13 cellular contexts compared by ENCODE assay signal in genomic region chr17:78124836-78125137, GRCh38. TPM values are rescaled to one million over a fixed set of nuclear protein-coding genes. Genes with fewer than 3 reads are reported as not detected.
DNase-seq lines count a peak whose midpoint lies in the region; ATAC-seq and TF ChIP-seq lines count a peak whose summit lies in the region.
"Had no signal": no experiment of that assay in that cellular context is flagged by ENCODE, and none has a peak within 500 bp of the region (broad histone marks: within the 10 kb centered on the region; RNA-seq: fewer than 3 reads in every experiment).

No MANE protein-coding gene starts in this region.

- H3K79me2 ChIP-seq in mesendoderm (ENCODE audit: control insufficient read depth, insufficient read depth, low read length), result peaks cover 20% of the 10 kb centered on the region

- H3K4me2 ChIP-seq in BLaER1 treated with 17β-estradiol and CSF1 and Interleukin-3, amounts not matched to agents 10 nM and 100 nM, result peak overlapping the region; percentile 94 to 100 (median 99)
- H3K4me2 ChIP-seq in mesendoderm (ENCODE audit: low read length), result no peak overlapping the region

- peak overlapping the region; percentile 49 for H3K4me3 Mint-ChIP-seq in activated T-helper 2 cell treated with anti-CD3 and anti-CD28 coated beads, Interferon-gamma antibody, Interleukin-2, Interleukin-4, amounts not matched to agents 10 μg/mL and 5 μg/mL and 100 μg/mL, durations not matched to agents 14 hours and 24 hours and 36 hours (ENCODE audit: low read depth)
- H3K4me3 Mint-ChIP-seq in naive thymus-derived CD4-positive, alpha-beta T cell, result peak overlapping the region; percentile 38 to 99 (median 92)
- H3K4me3 Mint-ChIP-seq: WTC11 had no signal

- no peak overlapping the region for H3K23ac ChIP-seq in mesendoderm (ENCODE audit: low read length)

- no peak overlapping the region for H3K27ac Mint-ChIP-seq in activated T-helper 2 cell treated with anti-CD3 and anti-CD28 coated beads, Interferon-gamma antibody, Interleukin-2, Interleukin-4, amounts not matched to agents 10 μg/mL and 5 μg/mL and 100 μg/mL, durations not matched to agents 14 hours and 24 hours and 36 hours
- H3K27ac Mint-ChIP-seq in naive thymus-derived CD4-positive, alpha-beta T cell, result peak overlapping the region in 7 of 9 donors; percentile 19 to 99 (median 68)
- H3K27ac Mint-ChIP-seq: WTC11 had no signal

- H3K56ac ChIP-seq in mesendoderm (ENCODE audit: low read length), result no peak overlapping the region

- WGBS in mesendoderm (ENCODE audit: extremely low coverage, insufficient coverage, low lambda C conversion rate), result no CpG with 5 or more reads among the region's 12 CpGs

- no peak overlapping the region for H2BK120ac ChIP-seq in mesendoderm (ENCODE audit: low read depth, low read length)

- no peaks in the 10 kb centered on the region for H3K27me3 ChIP-seq in BLaER1 treated with 17β-estradiol and CSF1 and Interleukin-3, amounts not matched to agents 10 nM and 100 nM
- no peaks in the 10 kb centered on the region for H3K27me3 ChIP-seq in naive thymus-derived CD4-positive, alpha-beta T cell (ENCODE audit: control insufficient read depth in 2 of 2, insufficient read depth in 2 of 2, low read length in 2 of 2)
- no peaks in the 10 kb centered on the region for H3K27me3 ChIP-seq in mesendoderm (ENCODE audit: insufficient read depth, low read length, poor library complexity)

- peak overlapping the region; percentile 84 to 95 (median 91) for H3K9ac ChIP-seq in BLaER1 treated with 17β-estradiol and CSF1 and Interleukin-3, amounts not matched to agents 10 nM and 100 nM
- no peak overlapping the region for H3K9ac ChIP-seq in mesendoderm (ENCODE audit: low read length)

- no peak overlapping the region for H3K4ac ChIP-seq in mesendoderm (ENCODE audit: low read depth, low read length)

- H4K20me1 ChIP-seq in BLaER1 treated with 17β-estradiol and CSF1 and Interleukin-3, amounts not matched to agents 10 nM and 100 nM, result peaks cover 41 to 72% (median 51%) of the 10 kb centered on the region in 11 experiments

- H3K4me3 ChIP-seq in BLaER1 treated with 17β-estradiol and CSF1 and Interleukin-3, amounts not matched to agents 10 nM and 100 nM, result peak overlapping the region; percentile 70 to 94 (median 88)
- peak overlapping the region; percentile 82 for H3K4me3 ChIP-seq in GM12864 (ENCODE audit: low read depth, low read length)
- peak overlapping the region; percentile 91 for H3K4me3 ChIP-seq in naive thymus-derived CD4-positive, alpha-beta T cell (ENCODE audit: low read length)
- no peak overlapping the region for H3K4me3 ChIP-seq in mesendoderm (ENCODE audit: low read length)

- peaks cover 8% of the 10 kb centered on the region for H3K79me1 ChIP-seq in mesendoderm (ENCODE audit: low read length)

- H3K36me3 Mint-ChIP-seq in activated T-helper 2 cell treated with anti-CD3 and anti-CD28 coated beads, Interferon-gamma antibody, Interleukin-2, Interleukin-4, amounts not matched to agents 10 μg/mL and 5 μg/mL and 100 μg/mL, durations not matched to agents 14 hours and 24 hours and 36 hours (ENCODE audit: low read depth), result peaks cover 58% of the 10 kb centered on the region
- H3K36me3 Mint-ChIP-seq in naive thymus-derived CD4-positive, alpha-beta T cell, result peaks cover 4 to 54% (median 18%) of the 10 kb centered on the region in 5 donors

- H4K5ac ChIP-seq in mesendoderm (ENCODE audit: low read length), result no peak overlapping the region

- no peak overlapping the region for H4K8ac ChIP-seq in mesendoderm (ENCODE audit: low read depth, low read length)

- H2BK5ac ChIP-seq in mesendoderm (ENCODE audit: low read length), result no peak overlapping the region

- intact Hi-C loops in activated T-helper 2 cell treated with anti-CD3 and anti-CD28 coated beads, Interferon-gamma antibody, Interleukin-2, Interleukin-4, amounts not matched to agents 10 μg/mL and 5 μg/mL and 100 μg/mL, durations not matched to agents 14 hours and 24 hours and 36 hours (cut with micrococcal nuclease), result loop anchor here (10.0 kb wide), 2 partner anchors 670 to 1390 kb away; partner anchors contain the start of genes MFSD11 and SRSF2
- intact Hi-C loops in naive thymus-derived CD4-positive, alpha-beta T cell (cut with micrococcal nuclease), result loop anchor here (1.0 to 10.0 kb wide), 4 partner anchors 10 to 1397 kb away; partner anchors contain the start of genes JMJD6 (in 1 of the 2) and METTL23 (in 1 of the 2)

- H2BK15ac ChIP-seq in mesendoderm (replicated peaks; ENCODE audit: low read depth), result no peak overlapping the region

- peaks cover 54% of the 10 kb centered on the region for H3K4me1 Mint-ChIP-seq in activated T-helper 2 cell treated with anti-CD3 and anti-CD28 coated beads, Interferon-gamma antibody, Interleukin-2, Interleukin-4, amounts not matched to agents 10 μg/mL and 5 μg/mL and 100 μg/mL, durations not matched to agents 14 hours and 24 hours and 36 hours (ENCODE audit: low read depth)
- peaks cover 39 to 72% (median 64%) of the 10 kb centered on the region in 7 donors for H3K4me1 Mint-ChIP-seq in naive thymus-derived CD4-positive, alpha-beta T cell

- H3K27me3 Mint-ChIP-seq in activated T-helper 2 cell treated with anti-CD3 and anti-CD28 coated beads, Interferon-gamma antibody, Interleukin-2, Interleukin-4, amounts not matched to agents 10 μg/mL and 5 μg/mL and 100 μg/mL, durations not matched to agents 14 hours and 24 hours and 36 hours (ENCODE audit: low read depth), result no peaks in the 10 kb centered on the region
- H3K27me3 Mint-ChIP-seq in naive thymus-derived CD4-positive, alpha-beta T cell, result no peaks in the 10 kb centered on the region

- H3K27ac ChIP-seq in BLaER1 treated with 17β-estradiol and CSF1 and Interleukin-3, amounts not matched to agents 10 nM and 100 nM, result peak overlapping the region in 10 of 11 experiments; percentile 49 to 95 (median 89); a peak in 20 of 22 replicates
- H3K27ac ChIP-seq in naive thymus-derived CD4-positive, alpha-beta T cell (ENCODE audit: low read depth, low read length), result peak overlapping the region; percentile 77
- H3K27ac ChIP-seq in mesendoderm (ENCODE audit: low read depth, low read length), result no peak overlapping the region

- ATAC-seq in naive thymus-derived CD4-positive, alpha-beta T cell, result no peak
- ATAC-seq in HG02870 (IDR thresholded peaks at IDR 0.05; ENCODE audit: unreplicated experiment) (no peak), HG02884 (IDR thresholded peaks at IDR 0.05; ENCODE audit: unreplicated experiment) (no peak)
- ATAC-seq: WTC11 had no signal

- CTCF ChIA-PET in naive thymus-derived CD4-positive, alpha-beta T cell (lab: Charles Lee), result interaction anchor here (1.5 to 5.5 kb wide), 3 partner anchors 11 to 52 kb away, joined by 3 to 52 read pairs (median 6); no protein-coding TSS in a partner anchor

- H3K36me3 ChIP-seq in BLaER1 treated with 17β-estradiol and CSF1 and Interleukin-3, amounts not matched to agents 10 nM and 100 nM, result peaks cover 43 to 66% (median 57%) of the 10 kb centered on the region in 11 experiments
- peaks cover 22 to 62% (median 23%) of the 10 kb centered on the region in 3 experiments for H3K36me3 ChIP-seq in naive thymus-derived CD4-positive, alpha-beta T cell (ENCODE audit: control insufficient read depth in 2 of 3, insufficient read depth in 3 of 3, low read length in 3 of 3)
- H3K36me3 ChIP-seq in mesendoderm (ENCODE audit: control insufficient read depth, insufficient read depth, low read length), result peaks cover 20% of the 10 kb centered on the region

- no peak for TF ChIP-seq CTCF in GM12864 (IDR thresholded peaks at IDR 0.05; ENCODE audit: low read depth, low read length, missing control alignments)

- peaks cover 77 to 90% (median 85%) of the 10 kb centered on the region in 10 experiments for H3K4me1 ChIP-seq in BLaER1 treated with 17β-estradiol and CSF1 and Interleukin-3, amounts not matched to agents 10 nM and 100 nM
- peaks cover 72 to 75% of the 10 kb centered on the region in 2 donors for H3K4me1 ChIP-seq in naive thymus-derived CD4-positive, alpha-beta T cell (ENCODE audit: control insufficient read depth in 2 of 2, insufficient read depth in 2 of 2, low read length in 2 of 2)
- H3K4me1 ChIP-seq in mesendoderm (ENCODE audit: control insufficient read depth, low read depth, low read length), result peaks cover 8% of the 10 kb centered on the region

- no peak for DNase-seq in GM12864 (ENCODE audit: low read depth)
- DNase-seq in activated T-helper 2 cell treated with anti-CD3 and anti-CD28 coated beads, Interferon-gamma antibody, Interleukin-2, Interleukin-4, amounts not matched to agents 10 μg/mL and 5 μg/mL and 100 μg/mL, durations not matched to agents 14 hours and 24 hours and 36 hours (ENCODE audit: low spot score), result no peak
- DNase-seq in naive thymus-derived CD4-positive, alpha-beta T cell, result no peak
- DNase-seq in mesendoderm, result no peak
- no peak for DNase-seq in NCI-H146 treated with DMSO at 0.1 percent for 48 hours (lab: John Stamatoyannopoulos, UW; ENCODE audit: unreplicated experiment)
- DNase-seq: kidney glomerular epithelial cell, NCI-H1092 treated with DMSO at 0.1 percent for 48 hours, NCI-H524 treated with DMSO at 0.1 percent for 48 hours had no signal

- H3K9me3 ChIP-seq in BLaER1 treated with 17β-estradiol and CSF1 and Interleukin-3, amounts not matched to agents 10 nM and 100 nM (replicated peaks in 1 of 11), result no peaks in the 10 kb centered on the region
- H3K9me3 ChIP-seq in naive thymus-derived CD4-positive, alpha-beta T cell (ENCODE audit: control insufficient read depth in 2 of 3, low read length in 3 of 3), result no peaks in the 10 kb centered on the region

- no peaks in the 10 kb centered on the region for H3K9me3 Mint-ChIP-seq in activated T-helper 2 cell treated with anti-CD3 and anti-CD28 coated beads, Interferon-gamma antibody, Interleukin-2, Interleukin-4, amounts not matched to agents 10 μg/mL and 5 μg/mL and 100 μg/mL, durations not matched to agents 14 hours and 24 hours and 36 hours
- peaks cover 0 to 8% (median 0%) of the 10 kb centered on the region in 11 donors for H3K9me3 Mint-ChIP-seq in naive thymus-derived CD4-positive, alpha-beta T cell
- H3K9me3 Mint-ChIP-seq: WTC11 had no signal

- no peak overlapping the region for H2AK5ac ChIP-seq in mesendoderm (ENCODE audit: low read length)

- POLR2A ChIA-PET in naive thymus-derived CD4-positive, alpha-beta T cell (lab: Charles Lee), result interaction anchor here (0.6 to 27.3 kb wide), 8 partner anchors 14 to 1400 kb away, joined by 3 to 898 read pairs (median 6); partner anchors contain the start of genes C17orf99, TMC6, TMC8 and TNRC6C

- no peak overlapping the region for H3K18ac ChIP-seq in mesendoderm (ENCODE audit: low read length)

RNA-seq across cellular contexts. Expression of gene TMC6, which starts 3.8 kb away (rescaled TPM):
- total RNA-seq in activated T-helper 2 cell treated with anti-CD3 and anti-CD28 coated beads, Interferon-gamma antibody, Interleukin-2, Interleukin-4, amounts not matched to agents 10 μg/mL and 5 μg/mL and 100 μg/mL, durations not matched to agents 14 hours and 24 hours and 36 hours, result 240 and 241 TPM in 2 replicates
- 100 to 1,000 TPM; 574 to 808 (median 773) TPM for total RNA-seq in naive thymus-derived CD4-positive, alpha-beta T cell
- 100 to 1,000 TPM; 165 to 247 TPM for polyA plus RNA-seq in naive thymus-derived CD4-positive, alpha-beta T cell
- polyA plus RNA-seq in mesendoderm (2013, experiment 1 of 2), result 47.4 TPM
- 45.1 TPM for polyA plus RNA-seq in mesendoderm (2013, experiment 2 of 2)

RNA-seq across cellular contexts. Expression of gene TMC8, which starts 5.8 kb away (rescaled TPM):
- total RNA-seq in activated T-helper 2 cell treated with anti-CD3 and anti-CD28 coated beads, Interferon-gamma antibody, Interleukin-2, Interleukin-4, amounts not matched to agents 10 μg/mL and 5 μg/mL and 100 μg/mL, durations not matched to agents 14 hours and 24 hours and 36 hours, result 196 and 208 TPM in 2 replicates
- total RNA-seq in naive thymus-derived CD4-positive, alpha-beta T cell, result 100 to 1,000 TPM; 423 to 593 (median 509) TPM
- 100 to 1,000 TPM in 1 of 2 donors, 10 to 100 TPM in 1; 94.4 to 217 TPM for polyA plus RNA-seq in naive thymus-derived CD4-positive, alpha-beta T cell
- 0.84 TPM for polyA plus RNA-seq in mesendoderm (2013, experiment 1 of 2)
- 0.60 TPM for polyA plus RNA-seq in mesendoderm (2013, experiment 2 of 2)

RNA-seq across cellular contexts. Expression of gene C17orf99, which starts 21.4 kb away (rescaled TPM):
- total RNA-seq in activated T-helper 2 cell treated with anti-CD3 and anti-CD28 coated beads, Interferon-gamma antibody, Interleukin-2, Interleukin-4, amounts not matched to agents 10 μg/mL and 5 μg/mL and 100 μg/mL, durations not matched to agents 14 hours and 24 hours and 36 hours, result not detected in 2 replicates
- 1 to 10 TPM in 1 of 5 experiments, under 1 TPM in 1, not detected in 3; 0.10 to 1.0 TPM for total RNA-seq in naive thymus-derived CD4-positive, alpha-beta T cell
- not detected for polyA plus RNA-seq in naive thymus-derived CD4-positive, alpha-beta T cell
- not detected for polyA plus RNA-seq in mesendoderm (2013, experiment 1 of 2)
- not detected for polyA plus RNA-seq in mesendoderm (2013, experiment 2 of 2)
- total RNA-seq: dermis microvascular lymphatic vessel endothelial cell, WTC11 had no signal

RNA-seq across cellular contexts. Expression of gene SYNGR2, which starts 43.6 kb away (rescaled TPM):
- total RNA-seq in activated T-helper 2 cell treated with anti-CD3 and anti-CD28 coated beads, Interferon-gamma antibody, Interleukin-2, Interleukin-4, amounts not matched to agents 10 μg/mL and 5 μg/mL and 100 μg/mL, durations not matched to agents 14 hours and 24 hours and 36 hours, result 92.5 and 92.9 TPM in 2 replicates
- total RNA-seq in naive thymus-derived CD4-positive, alpha-beta T cell, result 100 to 1,000 TPM in 1 of 5 experiments, 10 to 100 TPM in 4; 47.6 to 109 (median 58.6) TPM
- 100 to 1,000 TPM in 1 of 2 donors, 10 to 100 TPM in 1; 94.6 to 118 TPM for polyA plus RNA-seq in naive thymus-derived CD4-positive, alpha-beta T cell
- polyA plus RNA-seq in mesendoderm (2013, experiment 1 of 2), result 23.3 TPM
- polyA plus RNA-seq in mesendoderm (2013, experiment 2 of 2), result 23.1 TPM
